In genomic region chr16:88691924-88692560, GRCh38 we compare ENCODE assay signal across 13 cellular contexts. TPM values are rescaled to one million over a fixed set of nuclear protein-coding genes. Genes with fewer than 3 reads are reported as not detected.
DNase-seq lines count a peak whose midpoint lies in the region; ATAC-seq and TF ChIP-seq lines count a peak whose summit lies in the region.
"Had no signal": no experiment of that assay in that cellular context is flagged by ENCODE, and none has a peak within 500 bp of the region (broad histone marks: within the 10 kb centered on the region; RNA-seq: fewer than 3 reads in every experiment).

No MANE protein-coding gene starts in this region.

- no peak for TF ChIP-seq CTCF in CD4-positive, alpha-beta T cell (IDR thresholded peaks at IDR 0.05)
- TF ChIP-seq CTCF in NB4 (IDR thresholded peaks at IDR 0.05; ENCODE audit: low read depth, low read length) (no peak), foreskin keratinocyte (conservative IDR thresholded peaks at IDR 0.05) (no peak), brain microvascular endothelial cell (IDR thresholded peaks at IDR 0.05; ENCODE audit: low read depth, low read length, missing control alignments) (no peak)

- H3K27me3 Mint-ChIP-seq in CD4-positive, alpha-beta T cell: no peaks in the 10 kb centered on the region
- no peaks in the 10 kb centered on the region for H3K27me3 Mint-ChIP-seq in activated T-helper 2 cell treated with anti-CD3 and anti-CD28 coated beads, Interferon-gamma antibody, Interleukin-2, Interleukin-4, amounts not matched to agents 10 μg/mL and 5 μg/mL and 100 μg/mL, durations not matched to agents 14 hours and 24 hours and 36 hours (ENCODE audit: low read depth)
- H3K27me3 Mint-ChIP-seq in naive B cell: no peaks in the 10 kb centered on the region

- H3K4me1 Mint-ChIP-seq in CD4-positive, alpha-beta T cell (ENCODE audit: low read depth): peaks cover 51% of the 10 kb centered on the region
- peaks cover 21% of the 10 kb centered on the region for H3K4me1 Mint-ChIP-seq in activated T-helper 2 cell treated with anti-CD3 and anti-CD28 coated beads, Interferon-gamma antibody, Interleukin-2, Interleukin-4, amounts not matched to agents 10 μg/mL and 5 μg/mL and 100 μg/mL, durations not matched to agents 14 hours and 24 hours and 36 hours (ENCODE audit: low read depth)
- H3K4me1 Mint-ChIP-seq in naive B cell: peaks cover 15 to 31% (median 29%) of the 10 kb centered on the region in 3 donors
- H3K4me1 Mint-ChIP-seq: neural progenitor cell had no signal

- no peaks in the 10 kb centered on the region for H3K4me1 ChIP-seq in foreskin keratinocyte

- DNase-seq in CD4-positive, alpha-beta T cell: no peak
- DNase-seq in NB4 (ENCODE audit: low read depth) (peak; percentile 98), naive B cell (peak; percentile 44), foreskin keratinocyte (no peak), brain microvascular endothelial cell (no peak), NCI-H510A (lab: John Stamatoyannopoulos, UW) (no peak)
- peak; percentile 36 for DNase-seq in activated T-helper 2 cell treated with anti-CD3 and anti-CD28 coated beads, Interferon-gamma antibody, Interleukin-2, Interleukin-4, amounts not matched to agents 10 μg/mL and 5 μg/mL and 100 μg/mL, durations not matched to agents 14 hours and 24 hours and 36 hours (ENCODE audit: low spot score)
- DNase-seq: Calu3; NCI-H345; stimulated activated CD4-positive, alpha-beta T cell treated with anti-CD3 and anti-CD28 coated beads, Interleukin-4, amount 100 ng/mL, for 1 hour had no signal

- H3K27ac ChIP-seq in CD4-positive, alpha-beta T cell (ENCODE audit: low read depth, low read length): peak overlapping the region; percentile 62
- H3K27ac ChIP-seq in foreskin keratinocyte (no peak overlapping the region), brain microvascular endothelial cell (no peak overlapping the region)
- H3K27ac ChIP-seq: KMS-11, neural progenitor cell had no signal

- TF ChIP-seq POLR2A in NB4 (IDR thresholded peaks at IDR 0.05; ENCODE audit: extremely low read depth, insufficient read length): no peak

- ATAC-seq in CD4-positive, alpha-beta T cell (ENCODE audit: poor library complexity): peak; percentile 55
- peak; percentile 70 to 74 for ATAC-seq in naive B cell (ENCODE audit: low read depth in 2 of 2)
- no peak for ATAC-seq in GM21717 (IDR thresholded peaks at IDR 0.05; ENCODE audit: unreplicated experiment)
- ATAC-seq in foreskin keratinocyte: no peak

- H3K4me3 ChIP-seq in NB4 (ENCODE audit: low read depth, low read length) (no peak overlapping the region), brain microvascular endothelial cell (ENCODE audit: low read depth, low read length) (no peak overlapping the region)
- H3K4me3 ChIP-seq: neural progenitor cell had no signal

- no peaks in the 10 kb centered on the region for H3K9me3 Mint-ChIP-seq in CD4-positive, alpha-beta T cell
- no peaks in the 10 kb centered on the region for H3K9me3 Mint-ChIP-seq in activated T-helper 2 cell treated with anti-CD3 and anti-CD28 coated beads, Interferon-gamma antibody, Interleukin-2, Interleukin-4, amounts not matched to agents 10 μg/mL and 5 μg/mL and 100 μg/mL, durations not matched to agents 14 hours and 24 hours and 36 hours
- no peaks in the 10 kb centered on the region for H3K9me3 Mint-ChIP-seq in naive B cell
- H3K9me3 Mint-ChIP-seq: neural progenitor cell had no signal

- POLR2A ChIA-PET in CD4-positive, alpha-beta T cell (lab: Charles Lee): interaction anchor here (1.2 to 3.7 kb wide), 4 partner anchors 10 to 89 kb away, joined by 3 to 37 read pairs (median 5); partner anchors contain the start of genes CTU2 and RNF166

- in situ Hi-C loops in brain microvascular endothelial cell (cut with HindIII; ENCODE audit: low pct_ligation_motif_present, low sequenced_read_pairs): no loop called here

- intact Hi-C loops in CD4-positive, alpha-beta T cell (cut with DNase I, micrococcal nuclease): no loop called here
- intact Hi-C loops in activated T-helper 2 cell treated with anti-CD3 and anti-CD28 coated beads, Interferon-gamma antibody, Interleukin-2, Interleukin-4, amounts not matched to agents 10 μg/mL and 5 μg/mL and 100 μg/mL, durations not matched to agents 14 hours and 24 hours and 36 hours (cut with micrococcal nuclease): no loop called here

- no peaks in the 10 kb centered on the region for H3K9me3 ChIP-seq in CD4-positive, alpha-beta T cell (ENCODE audit: control insufficient read depth, low read length)

- peaks cover 9% of the 10 kb centered on the region for H3K36me3 Mint-ChIP-seq in CD4-positive, alpha-beta T cell (ENCODE audit: low read depth)
- H3K36me3 Mint-ChIP-seq in activated T-helper 2 cell treated with anti-CD3 and anti-CD28 coated beads, Interferon-gamma antibody, Interleukin-2, Interleukin-4, amounts not matched to agents 10 μg/mL and 5 μg/mL and 100 μg/mL, durations not matched to agents 14 hours and 24 hours and 36 hours (ENCODE audit: low read depth): peaks cover 3% of the 10 kb centered on the region
- H3K36me3 Mint-ChIP-seq in naive B cell: no peaks in the 10 kb centered on the region
- H3K36me3 Mint-ChIP-seq: neural progenitor cell had no signal

- peak overlapping the region; percentile 74 for H3K4me3 Mint-ChIP-seq in CD4-positive, alpha-beta T cell
- H3K4me3 Mint-ChIP-seq in activated T-helper 2 cell treated with anti-CD3 and anti-CD28 coated beads, Interferon-gamma antibody, Interleukin-2, Interleukin-4, amounts not matched to agents 10 μg/mL and 5 μg/mL and 100 μg/mL, durations not matched to agents 14 hours and 24 hours and 36 hours (ENCODE audit: low read depth): no peak overlapping the region
- H3K4me3 Mint-ChIP-seq in naive B cell: peak overlapping the region in 7 of 8 donors; percentile 36 to 84 (median 61)
- H3K4me3 Mint-ChIP-seq: neural progenitor cell had no signal

- CTCF ChIA-PET in CD4-positive, alpha-beta T cell (lab: Charles Lee): no interaction called here

- peak overlapping the region; percentile 87 for H3K27ac Mint-ChIP-seq in CD4-positive, alpha-beta T cell
- H3K27ac Mint-ChIP-seq in activated T-helper 2 cell treated with anti-CD3 and anti-CD28 coated beads, Interferon-gamma antibody, Interleukin-2, Interleukin-4, amounts not matched to agents 10 μg/mL and 5 μg/mL and 100 μg/mL, durations not matched to agents 14 hours and 24 hours and 36 hours: peak overlapping the region; percentile 42
- H3K27ac Mint-ChIP-seq in naive B cell: peak overlapping the region in 3 of 6 donors; percentile 26 to 90 (median 77)
- H3K27ac Mint-ChIP-seq: neural progenitor cell had no signal

- no peaks in the 10 kb centered on the region for H3K27me3 ChIP-seq in CD4-positive, alpha-beta T cell (ENCODE audit: control insufficient read depth, insufficient read depth, low read length)
- H3K27me3 ChIP-seq in foreskin keratinocyte: peaks cover 65% of the 10 kb centered on the region
- H3K27me3 ChIP-seq in brain microvascular endothelial cell (replicated peaks): peaks cover 2% of the 10 kb centered on the region

- H3K36me3 ChIP-seq in brain microvascular endothelial cell (replicated peaks): peaks cover 8% of the 10 kb centered on the region
- H3K36me3 ChIP-seq: neural progenitor cell had no signal

RNA-seq across cellular contexts. Expression of gene SNAI3, which starts 5.7 kb away (rescaled TPM):
- 1 to 10 TPM; 3.0 to 3.5 TPM for total RNA-seq in CD4-positive, alpha-beta T cell
- 2.0 and 2.3 TPM in 2 replicates for total RNA-seq in activated T-helper 2 cell treated with anti-CD3 and anti-CD28 coated beads, Interferon-gamma antibody, Interleukin-2, Interleukin-4, amounts not matched to agents 10 μg/mL and 5 μg/mL and 100 μg/mL, durations not matched to agents 14 hours and 24 hours and 36 hours
- polyA plus RNA-seq in naive B cell (ENCODE audit: low read depth in 6 of 6): 1 to 10 TPM; 1.4 to 9.0 (median 5.9) TPM
- total RNA-seq in foreskin keratinocyte: not detected in 2 replicates
- 0.06 and 0.09 TPM in 2 replicates for polyA plus RNA-seq in foreskin keratinocyte

RNA-seq across cellular contexts. Expression of gene RNF166, which starts 14.2 kb away (rescaled TPM):
- total RNA-seq in CD4-positive, alpha-beta T cell: 100 to 1,000 TPM; 334 to 355 TPM
- 39.9 and 52.1 TPM in 2 replicates for total RNA-seq in activated T-helper 2 cell treated with anti-CD3 and anti-CD28 coated beads, Interferon-gamma antibody, Interleukin-2, Interleukin-4, amounts not matched to agents 10 μg/mL and 5 μg/mL and 100 μg/mL, durations not matched to agents 14 hours and 24 hours and 36 hours
- polyA plus RNA-seq in naive B cell (ENCODE audit: low read depth in 6 of 6) (10 to 100 TPM; 28.0 to 42.5 (median 33.0) TPM), foreskin keratinocyte (7.8 and 8.1 TPM in 2 replicates)
- 7.6 and 7.8 TPM in 2 replicates for total RNA-seq in foreskin keratinocyte

RNA-seq across cellular contexts. Expression of gene CTU2, which starts 14.3 kb away (rescaled TPM):
- total RNA-seq in CD4-positive, alpha-beta T cell: 10 to 100 TPM; 39.3 to 44.0 TPM
- total RNA-seq in activated T-helper 2 cell treated with anti-CD3 and anti-CD28 coated beads, Interferon-gamma antibody, Interleukin-2, Interleukin-4, amounts not matched to agents 10 μg/mL and 5 μg/mL and 100 μg/mL, durations not matched to agents 14 hours and 24 hours and 36 hours: 43.8 and 43.9 TPM in 2 replicates
- polyA plus RNA-seq in naive B cell (ENCODE audit: low read depth in 6 of 6) (10 to 100 TPM in 5 of 6 donors, 1 to 10 TPM in 1; 9.8 to 16.8 (median 13.1) TPM), foreskin keratinocyte (23.3 and 26.3 TPM in 2 replicates)
- total RNA-seq in foreskin keratinocyte: 16.6 and 26.3 TPM in 2 replicates

RNA-seq across cellular contexts. Expression of gene MVD, which starts 29.2 kb away (rescaled TPM):
- 10 to 100 TPM; 74.2 to 76.9 TPM for total RNA-seq in CD4-positive, alpha-beta T cell
- total RNA-seq in activated T-helper 2 cell treated with anti-CD3 and anti-CD28 coated beads, Interferon-gamma antibody, Interleukin-2, Interleukin-4, amounts not matched to agents 10 μg/mL and 5 μg/mL and 100 μg/mL, durations not matched to agents 14 hours and 24 hours and 36 hours: 132 and 137 TPM in 2 replicates
- polyA plus RNA-seq in naive B cell (ENCODE audit: low read depth in 6 of 6) (10 to 100 TPM in 5 of 6 donors, 1 to 10 TPM in 1; 9.7 to 36.1 (median 18.2) TPM), foreskin keratinocyte (317 and 391 TPM in 2 replicates)
- total RNA-seq in foreskin keratinocyte: 240 and 305 TPM in 2 replicates

RNA-seq across cellular contexts. Expression of gene CYBA, which starts 41.2 kb away (rescaled TPM):
- total RNA-seq in CD4-positive, alpha-beta T cell: 100 to 1,000 TPM; 292 to 294 TPM
- 233 and 242 TPM in 2 replicates for total RNA-seq in activated T-helper 2 cell treated with anti-CD3 and anti-CD28 coated beads, Interferon-gamma antibody, Interleukin-2, Interleukin-4, amounts not matched to agents 10 μg/mL and 5 μg/mL and 100 μg/mL, durations not matched to agents 14 hours and 24 hours and 36 hours
- polyA plus RNA-seq in naive B cell (ENCODE audit: low read depth in 6 of 6) (1,000 to 10,000 TPM; 1,408 to 2,468 (median 1,616) TPM), foreskin keratinocyte (26.0 and 37.7 TPM in 2 replicates)
- 19.1 and 28.2 TPM in 2 replicates for total RNA-seq in foreskin keratinocyte

Comparison
In these comparisons a context has a peak if more than half of its experiments do, and no peak if none do; other contexts are left out.
1. ATAC-seq: peak in CD4-positive, alpha-beta T cell (single experiment) and naive B cell (2 of 2); none in GM21717 (single experiment) and foreskin keratinocyte (single experiment).
2. DNase-seq: peak in NB4 (single experiment), activated T-helper 2 cell treated with anti-CD3 and anti-CD28 coated beads, Interferon-gamma antibody, Interleukin-2, Interleukin-4, amounts not matched to agents 10 μg/mL and 5 μg/mL and 100 μg/mL, durations not matched to agents 14 hours and 24 hours and 36 hours (single experiment) and naive B cell (single experiment); none in CD4-positive, alpha-beta T cell (0 of 10), foreskin keratinocyte (0 of 2), brain microvascular endothelial cell (single experiment) and NCI-H510A (single experiment).